9 cellular contexts compared by ENCODE assay signal in genomic region chr17:21129023-21129681, GRCh38. TPM values are rescaled to one million over a fixed set of nuclear protein-coding genes. Genes with fewer than 3 reads are reported as not detected.
DNase-seq lines count a peak whose midpoint lies in the region; ATAC-seq, FAIRE-seq and TF ChIP-seq lines count a peak whose summit lies in the region.
"Had no signal": no experiment of that assay in that cellular context is flagged by ENCODE, and none has a peak within 500 bp of the region (broad histone marks: within the 10 kb centered on the region; RNA-seq: fewer than 3 reads in every experiment).

No MANE protein-coding gene starts in this region.

- no peak overlapping the region for H3K4me3 ChIP-seq in ascending aorta

- H3K4me1 Mint-ChIP-seq in CD4-positive, alpha-beta T cell (ENCODE audit: low read depth): peaks cover 49% of the 10 kb centered on the region

- no peak overlapping the region for H3K27ac Mint-ChIP-seq in CD4-positive, alpha-beta T cell

- H3K4me3 Mint-ChIP-seq in CD4-positive, alpha-beta T cell: peak overlapping the region; percentile 79

- H3K36me3 ChIP-seq in ascending aorta: no peaks in the 10 kb centered on the region

- no peaks in the 10 kb centered on the region for H3K27me3 ChIP-seq in CD4-positive, alpha-beta T cell (ENCODE audit: control insufficient read depth, insufficient read depth, low read length)
- no peaks in the 10 kb centered on the region for H3K27me3 ChIP-seq in ascending aorta

- intact Hi-C loops in CD4-positive, alpha-beta T cell (cut with DNase I, micrococcal nuclease): loop anchor here in 1 of 2 experiments (10.0 kb wide), 1 partner anchor 186 kb away; no protein-coding TSS in a partner anchor
- intact Hi-C loops in ascending aorta (cut with DNase I): no loop called here

- CTCF ChIA-PET in CD4-positive, alpha-beta T cell (lab: Charles Lee): interaction anchor here (1.1 to 1.9 kb wide), 2 partner anchors 9 to 86 kb away, joined by 3 to 4 read pairs; partner anchors contain the start of gene USP22

- no peak for FAIRE-seq in H54 (lab: Jason Lieb, UNC)

- no peak for TF ChIP-seq CTCF in CD4-positive, alpha-beta T cell (IDR thresholded peaks at IDR 0.05)
- TF ChIP-seq CTCF in ascending aorta (IDR thresholded peaks at IDR 0.05) (peak; percentile 22 to 57 (median 43)), GM20000 (IDR thresholded peaks at IDR 0.05; ENCODE audit: extremely low read depth, missing control alignments) (no peak)

- POLR2A ChIA-PET in CD4-positive, alpha-beta T cell (lab: Charles Lee): interaction anchor here (1.0 kb wide), 1 partner anchor 85 kb away, joined by 3 read pairs; no protein-coding TSS in a partner anchor

- H3K9me3 Mint-ChIP-seq in CD4-positive, alpha-beta T cell: peaks cover 1% of the 10 kb centered on the region

- H3K27ac ChIP-seq in CD4-positive, alpha-beta T cell (ENCODE audit: low read depth, low read length): no peak overlapping the region
- H3K27ac ChIP-seq in ascending aorta: no peak overlapping the region
- H3K27ac ChIP-seq: KMS-11 had no signal

- H3K27me3 Mint-ChIP-seq in CD4-positive, alpha-beta T cell: no peaks in the 10 kb centered on the region

- TF ChIP-seq POLR2A in H54 (IDR thresholded peaks at IDR 0.05; ENCODE audit: low read depth, low read length): no peak

- no peak for ATAC-seq in CD4-positive, alpha-beta T cell (ENCODE audit: poor library complexity)

- peaks cover 3% of the 10 kb centered on the region for H3K9me3 ChIP-seq in CD4-positive, alpha-beta T cell (ENCODE audit: control insufficient read depth, low read length)
- H3K9me3 ChIP-seq in ascending aorta: no peaks in the 10 kb centered on the region

- H3K4me1 ChIP-seq in ascending aorta: peaks cover 3 to 8% of the 10 kb centered on the region in 2 donors

- peaks cover 23% of the 10 kb centered on the region for H3K36me3 Mint-ChIP-seq in CD4-positive, alpha-beta T cell (ENCODE audit: low read depth)

- no peak for DNase-seq in CD4-positive, alpha-beta T cell
- DNase-seq in HCEC 1CT: peak; percentile 19
- DNase-seq in ascending aorta (ENCODE audit: low spot score in 2 of 2): no peak
- DNase-seq in kidney tubule cell (ENCODE audit: low spot score): peak; percentile 59
- no peak for DNase-seq in H54 (ENCODE audit: insufficient read length, low spot score)
- no peak for DNase-seq in NCI-H226
- no peak for DNase-seq in GM20000 (ENCODE audit: low spot score)
- no peak for DNase-seq in NCI-H1436 treated with DMSO at 0.1 percent for 48 hours (lab: John Stamatoyannopoulos, UW)

RNA-seq across cellular contexts. Expression of gene DHRS7B, which starts 2.4 kb away (rescaled TPM):
- 1 to 10 TPM; 4.9 to 5.2 TPM for total RNA-seq in CD4-positive, alpha-beta T cell
- 89.5 TPM for total RNA-seq in ascending aorta

Comparison
In these comparisons a context has a peak if more than half of its experiments do, and no peak if none do; other contexts are left out.
1. DNase-seq: peak in HCEC 1CT (single experiment) and kidney tubule cell (single experiment); none in CD4-positive, alpha-beta T cell (0 of 10), ascending aorta (0 of 2), H54 (single experiment), NCI-H226 (single experiment), GM20000 (single experiment) and NCI-H1436 treated with DMSO at 0.1 percent for 48 hours (single experiment).
2. CTCF ChIP-seq: peak in ascending aorta (3 of 3); none in CD4-positive, alpha-beta T cell (single experiment) and GM20000 (single experiment).
3. RNA of gene DHRS7B, which starts 2.4 kb away (total RNA-seq): 89.5 TPM in ascending aorta (single experiment); 4.9 to 5.2 TPM in CD4-positive, alpha-beta T cell; every median in the first group is over 10 times any median in the second.